Comparison of ENCODE assay signal across 13 cellular contexts in genomic region chrX:130725519-130725918, GRCh38.
A peak's percentile ranks its signal among the peaks of the same experiment; 100 is the strongest.
DNase-seq lines count a peak whose midpoint lies in the region; ATAC-seq and TF ChIP-seq lines count a peak whose summit lies in the region.
"Had no signal": no experiment of that assay in that cellular context is flagged by ENCODE, and none has a peak within 500 bp of the region (broad histone marks: within the 10 kb centered on the region; RNA-seq: fewer than 3 reads in every experiment).

No MANE protein-coding gene starts in this region.

- POLR2A ChIA-PET in PC-3 (lab: Charles Lee; ENCODE audit: unreplicated experiment) (interaction anchor here (0.5 kb wide), 1 partner anchor 190 kb away, joined by 7 read pairs; no protein-coding TSS in a partner anchor), RWPE1 (lab: Yijun Ruan, JAX; ENCODE audit: low non-redundant PET) (no interaction called here)

- H3K4me1 ChIP-seq in GM23248 (ENCODE audit: insufficient read depth) (peaks cover 22% of the 10 kb centered on the region), PC-3 (ENCODE audit: insufficient read depth, low read length) (peaks cover 19% of the 10 kb centered on the region; the same call in 1 of the 2 replicates), liver (ENCODE audit: control insufficient read depth in 4 of 4, insufficient read depth in 4 of 4, low read length in 3 of 4) (no peaks in the 10 kb centered on the region)

- no peaks in the 10 kb centered on the region for H4K20me1 ChIP-seq in GM23248 (ENCODE audit: insufficient read depth)
- H4K20me1 ChIP-seq in PC-3 (ENCODE audit: low read length), result no peaks in the 10 kb centered on the region

- BruUV-seq in PC-3 (replicated peaks; lab: Mats Ljungman, UMichigan), result no TSS peak

- no peaks in the 10 kb centered on the region for H3K9me3 ChIP-seq in GM23248 (ENCODE audit: low read depth)
- no peaks in the 10 kb centered on the region for H3K9me3 ChIP-seq in PC-3 (ENCODE audit: low read length)
- H3K9me3 ChIP-seq in liver (ENCODE audit: control insufficient read depth in 4 of 4, low read length in 3 of 4), result peaks cover 0 to 6% (median 3%) of the 10 kb centered on the region in 4 donors

- TF ChIP-seq CTCF in PC-3 (conservative IDR thresholded peaks at IDR 0.05; ENCODE audit: low read depth, low read length), result peak; percentile 32; the same call in 1 of the 2 replicates
- TF ChIP-seq CTCF in fibroblast of mammary gland (conservative IDR thresholded peaks at IDR 0.05; ENCODE audit: control insufficient read depth, insufficient read depth, low read depth, low read length), result no peak
- TF ChIP-seq CTCF in liver (IDR thresholded peaks at IDR 0.05; ENCODE audit: low read depth, low read length, missing input control), result no peak
- TF ChIP-seq CTCF in RWPE1 (conservative IDR thresholded peaks at IDR 0.05; ENCODE audit: low read depth), result no peak

- H3F3A ChIP-seq in GM23248 (ENCODE audit: insufficient read depth), result peaks cover 20% of the 10 kb centered on the region
- H3F3A ChIP-seq in PC-3 (ENCODE audit: low read length, unreplicated experiment), result no peaks in the 10 kb centered on the region

- ATAC-seq in PC-3, result peak; percentile 83

- intact Hi-C loops in PC-3 (cut with micrococcal nuclease), result loop anchor here (1.0 to 10.0 kb wide), 3 partner anchors 146 to 331 kb away; no protein-coding TSS in a partner anchor

- H3K79me2 ChIP-seq in GM23248 (ENCODE audit: insufficient read depth) (no peaks in the 10 kb centered on the region), PC-3 (ENCODE audit: low read length) (no peaks in the 10 kb centered on the region)

- H3K4me2 ChIP-seq in GM23248 (ENCODE audit: unreplicated experiment) (no peak overlapping the region), PC-3 (ENCODE audit: low read length) (no peak overlapping the region)
- H3K4me2 ChIP-seq: BLaER1 treated with 17β-estradiol and CSF1 and Interleukin-3, amounts not matched to agents 10 nM and 100 nM had no signal

- H3K36me3 ChIP-seq in GM23248 (ENCODE audit: low read depth) (no peaks in the 10 kb centered on the region), PC-3 (ENCODE audit: low read depth, low read length) (no peaks in the 10 kb centered on the region; the same call in 1 of the 2 replicates), liver (ENCODE audit: control insufficient read depth in 4 of 4, insufficient read depth in 3 of 4, low read depth in 1 of 4, low read length in 3 of 4) (peaks cover 0 to 1% (median 0%) of the 10 kb centered on the region in 4 donors)

- H3K9me2 ChIP-seq in GM23248 (ENCODE audit: insufficient read depth), result no peaks in the 10 kb centered on the region
- H3K9me2 ChIP-seq in PC-3 (replicated peaks; ENCODE audit: low read length), result no peaks in the 10 kb centered on the region

- H3K27me3 ChIP-seq in GM23248 (replicated peaks; ENCODE audit: insufficient read depth) (no peaks in the 10 kb centered on the region), PC-3 (ENCODE audit: low read length) (no peaks in the 10 kb centered on the region), liver (ENCODE audit: control insufficient read depth in 4 of 4, insufficient read depth in 4 of 4, low read length in 3 of 4) (peaks cover 0 to 2% (median 0%) of the 10 kb centered on the region in 4 donors)

- TF ChIP-seq RAD21 in liver (IDR thresholded peaks at IDR 0.05), result peak; percentile 23 to 28

- H3K9ac ChIP-seq in GM23248, result no peak overlapping the region
- H3K9ac ChIP-seq in PC-3 (ENCODE audit: low read length), result no peak overlapping the region
- no peak overlapping the region for H3K9ac ChIP-seq in liver (ENCODE audit: low read depth in 1 of 2, low read length in 2 of 2)
- H3K9ac ChIP-seq: BLaER1 treated with 17β-estradiol and CSF1 and Interleukin-3, amounts not matched to agents 10 nM and 100 nM had no signal

- peak; percentile 40 for DNase-seq in GM23248
- DNase-seq in PC-3, result peak; percentile 73
- DNase-seq in fibroblast of mammary gland (ENCODE audit: low read depth), result peak; percentile 6
- no peak for DNase-seq in RWPE1 (ENCODE audit: low spot score)
- DNase-seq in AML-193 (lab: John Stamatoyannopoulos, UW), result no peak
- DNase-seq in OCI-M2 (lab: John Stamatoyannopoulos, UW; ENCODE audit: unreplicated experiment), result no peak
- DNase-seq: 8988T; CD4-positive, CD25-positive, alpha-beta regulatory T cell; DMS53; GOT3; H9 had no signal

- 100% methylated on average over 1 of the region's 1 CpG for WGBS in GM23248 (ENCODE audit: low coverage in 1 of 2, low lambda C conversion rate in 2 of 2, missing lambda C conversion rate in 2 of 2), 2 experiments
- WGBS in liver, result 65% methylated on average over 1 of the region's 1 CpG

- H3K27ac ChIP-seq in GM23248, result no peak overlapping the region
- H3K27ac ChIP-seq in PC-3 (ENCODE audit: low read length), result peak overlapping the region; percentile 15
- no peak overlapping the region for H3K27ac ChIP-seq in liver (ENCODE audit: low read depth in 1 of 2, low read length in 2 of 2)
- H3K27ac ChIP-seq in RWPE1, result no peak overlapping the region
- H3K27ac ChIP-seq: BLaER1 treated with 17β-estradiol and CSF1 and Interleukin-3, amounts not matched to agents 10 nM and 100 nM had no signal

- H2AFZ ChIP-seq in GM23248, result no peak overlapping the region
- no peak overlapping the region for H2AFZ ChIP-seq in PC-3 (ENCODE audit: low read length)

- CTCF ChIA-PET in PC-3 (lab: Charles Lee), result interaction anchor here (0.5 to 2.1 kb wide), 8 partner anchors 34 to 191 kb away, joined by 3 to 13 read pairs (median 4); partner anchors contain the start of gene ENOX2
- CTCF ChIA-PET in RWPE1 (lab: Yijun Ruan, JAX), result no interaction called here

- in situ Hi-C loops in GM23248 (cut with MboI), result no loop called here

- H3K4me3 ChIP-seq in GM23248 (no peak overlapping the region), PC-3 (ENCODE audit: low read length) (no peak overlapping the region), fibroblast of mammary gland (ENCODE audit: control insufficient read depth, low read depth, low read length) (no peak overlapping the region), liver (ENCODE audit: low read depth in 1 of 3, low read length in 3 of 3) (no peak overlapping the region)
- H3K4me3 ChIP-seq: BLaER1 treated with 17β-estradiol and CSF1 and Interleukin-3, amounts not matched to agents 10 nM and 100 nM had no signal

TF ChIP-seq in liver, 16 proteins besides CTCF, POLR2A, EP300 and RAD21:
- TF ChIP-seq ZBTB33 (IDR thresholded peaks at IDR 0.05) (no peak), HNF4A (conservative IDR thresholded peaks at IDR 0.05) (no peak), EGR1 (IDR thresholded peaks at IDR 0.05; ENCODE audit: low read depth in 2 of 2) (no peak), JUND (IDR thresholded peaks at IDR 0.05) (no peak), REST (IDR thresholded peaks at IDR 0.05) (no peak), RXRA (IDR thresholded peaks at IDR 0.05) (no peak), TAF1 (conservative IDR thresholded peaks at IDR 0.05) (no peak), YY1 (IDR thresholded peaks at IDR 0.05) (no peak), MAX (IDR thresholded peaks at IDR 0.05) (no peak), FOXA1 (IDR thresholded peaks at IDR 0.05) (no peak), HNF4G (IDR thresholded peaks at IDR 0.05) (no peak), GABPA (IDR thresholded peaks at IDR 0.05 in 1 of 2, conservative IDR thresholded peaks at IDR 0.05 in 1 of 2) (no peak), FOXA2 (IDR thresholded peaks at IDR 0.05) (no peak), NR2F2 (IDR thresholded peaks at IDR 0.05) (no peak), SP1 (IDR thresholded peaks at IDR 0.05) (no peak)

Comparison
In these comparisons a context has a peak if more than half of its experiments do, and no peak if none do; other contexts are left out.
1. DNase-seq: peak in GM23248 (single experiment), PC-3 (single experiment) and fibroblast of mammary gland (single experiment); none in RWPE1 (single experiment), AML-193 (0 of 2) and OCI-M2 (single experiment).